Comparison of ENCODE assay signal across 7 cellular contexts in genomic region chr2:227479865-227480475, GRCh38. TPM values are rescaled to one million over a fixed set of nuclear protein-coding genes. Genes with fewer than 3 reads are reported as not detected.
A peak's percentile ranks its signal among the peaks of the same experiment; 100 is the strongest.
DNase-seq lines count a peak whose midpoint lies in the region; FAIRE-seq and TF ChIP-seq lines count a peak whose summit lies in the region.

No MANE protein-coding gene starts in this region.

- no TSS peak for BruUV-seq in OCI-LY7 (replicated peaks; lab: Mats Ljungman, UMichigan)

- H3K27me3 ChIP-seq in fibroblast of lung (ENCODE audit: control insufficient read depth, insufficient read depth, low read length): no peaks in the 10 kb centered on the region

- TF ChIP-seq POLR2A in H54 (IDR thresholded peaks at IDR 0.05; ENCODE audit: low read depth, low read length): no peak

- no peak overlapping the region for H3K4me3 ChIP-seq in OCI-LY7 (ENCODE audit: low read depth, low read length, poor library complexity, severe bottlenecking)
- H3K4me3 ChIP-seq in fibroblast of lung (replicated peaks in 1 of 4; ENCODE audit: control extremely low read depth in 1 of 4, insufficient read depth in 1 of 4, low read depth in 3 of 4, low read length in 4 of 4): no peak overlapping the region

- intact Hi-C loops in OCI-LY7 (cut with micrococcal nuclease; ENCODE audit: unreplicated experiment): loop anchor here (2.0 to 5.0 kb wide), 3 partner anchors 77 to 287 kb away; no protein-coding TSS in a partner anchor

- H3K4me2 ChIP-seq in OCI-LY7 (ENCODE audit: low read length): peak overlapping the region; percentile 21; the same call in 1 of the 2 replicates
- no peak overlapping the region for H3K4me2 ChIP-seq in fibroblast of lung (ENCODE audit: extremely low read depth, insufficient read depth, low read length)

- TF ChIP-seq CTCF in GM10248 (IDR thresholded peaks at IDR 0.05; ENCODE audit: control extremely low read depth, extremely low read depth, low read depth, missing control alignments) (peak; percentile 44), OCI-LY7 (conservative IDR thresholded peaks at IDR 0.05; ENCODE audit: low read length) (peak; percentile 74), fibroblast of lung (conservative IDR thresholded peaks at IDR 0.05 in 1 of 2, IDR thresholded peaks at IDR 0.05 in 1 of 2; ENCODE audit: low read depth in 1 of 2, low read length in 2 of 2) (peak; percentile 30 to 43)

- no peak overlapping the region for H3K9ac ChIP-seq in fibroblast of lung (ENCODE audit: insufficient read depth, low read length)

- H3K4me1 ChIP-seq in OCI-LY7 (ENCODE audit: insufficient read depth, low read length, poor library complexity, severe bottlenecking) (peaks cover 39% of the 10 kb centered on the region), fibroblast of lung (ENCODE audit: control insufficient read depth, extremely low read depth, insufficient read depth, low read length) (peaks cover 2% of the 10 kb centered on the region)

- peaks cover 47% of the 10 kb centered on the region for H4K20me1 ChIP-seq in OCI-LY7 (ENCODE audit: insufficient read depth, low read length)
- no peaks in the 10 kb centered on the region for H4K20me1 ChIP-seq in fibroblast of lung (ENCODE audit: control insufficient read depth, extremely low read depth, insufficient read depth, low read length)

- peak; percentile 75 for FAIRE-seq in H54 (lab: Jason Lieb, UNC)

- CTCF ChIA-PET in GM10248 (lab: Yijun Ruan, JAX): interaction anchor here (0.7 to 2.3 kb wide), 14 partner anchors 9 to 290 kb away, joined by 3 to 9 read pairs (median 4); no protein-coding TSS in a partner anchor
- CTCF ChIA-PET in OCI-LY7 (lab: Charles Lee; ENCODE audit: unreplicated experiment): interaction anchor here (0.5 to 0.6 kb wide), 2 partner anchors 66 to 178 kb away, joined by 3 read pairs; no protein-coding TSS in a partner anchor

- H3K79me2 ChIP-seq in OCI-LY7 (ENCODE audit: insufficient read depth, low read depth, low read length): peaks cover 100% of the 10 kb centered on the region
- H3K79me2 ChIP-seq in fibroblast of lung (ENCODE audit: control insufficient read depth, insufficient read depth, low read length): peaks cover 92% of the 10 kb centered on the region

- POLR2A ChIA-PET in GM10248 (lab: Yijun Ruan, JAX) (no interaction called here), OCI-LY7 (lab: Charles Lee) (interaction anchor here (0.7 to 1.3 kb wide), 5 partner anchors 8 to 575 kb away, joined by 3 to 6 read pairs (median 3); no protein-coding TSS in a partner anchor)

- DNase-seq in GM10248 (ENCODE audit: extremely low spot score): no peak
- DNase-seq in H54 (ENCODE audit: insufficient read length, low spot score): no peak
- peak; percentile 31 for DNase-seq in OCI-LY7 (ENCODE audit: low spot score)
- peak in 1 of 2 donors; percentile 72 for DNase-seq in fibroblast of lung (ENCODE audit: low read depth in 2 of 2)
- DNase-seq in superior temporal gyrus (ENCODE audit: extremely low spot score): peak; percentile 67
- DNase-seq in NCI-H2196 (lab: John Stamatoyannopoulos, UW; ENCODE audit: unreplicated experiment): no peak
- no peak for DNase-seq in NCI-H748 treated with DMSO at 0.1 percent for 48 hours (lab: John Stamatoyannopoulos, UW)

- H3K36me3 ChIP-seq in OCI-LY7 (ENCODE audit: insufficient read depth, low read length) (peaks cover 10% of the 10 kb centered on the region), fibroblast of lung (ENCODE audit: control insufficient read depth, insufficient read depth, low read length) (no peaks in the 10 kb centered on the region)

- no peaks in the 10 kb centered on the region for H3K9me3 ChIP-seq in OCI-LY7 (ENCODE audit: low read length)
- no peaks in the 10 kb centered on the region for H3K9me3 ChIP-seq in fibroblast of lung (ENCODE audit: control insufficient read depth, insufficient read depth, low read depth, low read length)

- no peaks in the 10 kb centered on the region for H3K9me2 ChIP-seq in OCI-LY7 (ENCODE audit: insufficient read depth, low read length)

- H3K27ac ChIP-seq in OCI-LY7 (ENCODE audit: low read depth, low read length, poor library complexity, severe bottlenecking): no peak overlapping the region
- H3K27ac ChIP-seq in fibroblast of lung (ENCODE audit: insufficient read depth, low read length): no peak overlapping the region

- H2AFZ ChIP-seq in OCI-LY7 (ENCODE audit: low read length) (no peak overlapping the region), fibroblast of lung (ENCODE audit: low read length) (no peak overlapping the region)

RNA-seq across cellular contexts. Expression of gene AGFG1, which starts 8.0 kb away (rescaled TPM):
- total RNA-seq in OCI-LY7 (2014; rRNA removed; shearing (Covaris generic)): 29.4 and 37.6 TPM in 2 replicates
- 65.4 and 68.5 TPM in 2 replicates for total RNA-seq in OCI-LY7 (2022)
- 31.1 and 40.0 TPM in 2 replicates for total RNA-seq in fibroblast of lung
- 113 and 128 TPM in 2 replicates for polyA plus RNA-seq in fibroblast of lung
- 50.6 and 56.6 TPM in 2 replicates for polyA plus RNA-seq in fibroblast of lung (2012)
- polyA minus RNA-seq in fibroblast of lung (ENCODE audit: low replicate concordance): 167 and 206 TPM in 2 replicates

Comparison
In these comparisons a context has a peak if more than half of its experiments do, and no peak if none do; other contexts are left out.
1. DNase-seq: peak in OCI-LY7 (single experiment) and superior temporal gyrus (single experiment); none in GM10248 (single experiment), H54 (single experiment), NCI-H2196 (single experiment) and NCI-H748 treated with DMSO at 0.1 percent for 48 hours (single experiment).
2. Peak in every context shown above with its lines, with median percentiles within 50 percentile points of each other: CTCF ChIP-seq.